Comparison of ENCODE assay signal across 16 cellular contexts in the genomic region with DNA sequence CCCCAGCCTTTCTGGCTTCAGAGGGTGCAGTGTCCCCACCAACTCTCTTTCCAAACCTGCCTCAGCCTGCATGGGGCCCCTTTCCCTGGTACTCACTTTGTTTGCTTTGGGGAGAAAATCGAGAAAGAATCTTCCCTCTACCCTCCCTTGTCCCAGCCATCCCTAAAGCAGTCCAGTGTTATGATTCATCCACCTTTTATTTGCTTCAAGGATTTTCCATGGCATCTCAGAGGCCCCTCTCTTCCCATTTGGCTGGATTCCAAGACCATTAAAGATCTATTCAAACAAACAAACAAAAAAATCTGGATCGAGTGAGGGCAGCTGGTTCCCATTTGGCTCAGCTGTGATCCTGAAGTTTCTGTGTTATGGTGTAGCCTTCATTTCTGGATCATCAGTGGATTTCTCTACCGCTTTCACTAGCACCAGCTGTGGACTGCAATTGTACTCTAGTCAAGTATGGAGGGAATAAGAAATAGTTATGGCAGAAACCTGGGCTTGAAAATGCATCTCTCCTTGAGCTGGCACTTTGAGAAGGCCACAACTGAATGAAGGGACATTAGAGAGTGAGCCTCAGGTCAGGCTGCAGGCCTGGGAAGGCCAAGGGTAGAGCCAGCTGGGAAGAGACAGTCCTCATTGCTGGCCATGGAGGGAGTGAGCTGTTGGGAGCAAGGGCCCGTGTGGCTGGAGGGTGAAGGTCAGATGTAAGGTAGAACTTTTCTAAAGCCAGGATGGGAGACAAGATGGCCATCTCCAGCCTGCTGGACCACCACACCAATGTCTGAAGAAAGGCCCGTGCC. TPM values are rescaled to one million over a fixed set of nuclear protein-coding genes. Genes with fewer than 3 reads are reported as not detected.
A peak's percentile ranks its signal among the peaks of the same experiment; 100 is the strongest.
DNase-seq lines count a peak whose midpoint lies in the region; ATAC-seq and TF ChIP-seq lines count a peak whose summit lies in the region.
"Had no signal": no experiment of that assay in that cellular context is flagged by ENCODE, and none has a peak within 500 bp of the region (broad histone marks: within the 10 kb centered on the region; RNA-seq: fewer than 3 reads in every experiment).

No MANE protein-coding gene starts in this region.

- H3K4me3 ChIP-seq in kidney epithelial cell (ENCODE audit: low read depth, low read length) (no peak overlapping the region), Karpas-422 (ENCODE audit: low read length) (no peak overlapping the region)
- no peak overlapping the region for H3K4me3 ChIP-seq in CD8-positive, alpha-beta T cell (ENCODE audit: low read depth, low read length)
- H3K4me3 ChIP-seq: lung had no signal

- H3K9me2 ChIP-seq in Karpas-422 (replicated peaks; ENCODE audit: insufficient read depth, low read length) = no peaks in the 10 kb centered on the region

- intact Hi-C loops in CD8-positive, alpha-beta T cell (cut with DNase I, micrococcal nuclease) = no loop called here

- H2AFZ ChIP-seq in Karpas-422 (ENCODE audit: low read length) = no peak overlapping the region

- no peaks in the 10 kb centered on the region for H3K9me3 Mint-ChIP-seq in activated naive CD4-positive, alpha-beta T cell treated with anti-CD3 and anti-CD28 coated beads, Interleukin-2, amount 50 U/mL, for 72 hours
- no peaks in the 10 kb centered on the region for H3K9me3 Mint-ChIP-seq in CD8-positive, alpha-beta T cell
- H3K9me3 Mint-ChIP-seq: activated T-cell treated with anti-CD3 and anti-CD28 coated beads, Interleukin-2, amount 50 U/mL, for 4 hours; T-helper 1 cell treated with Interleukin-12 subunit alpha and Interleukin-12 subunit beta and Interleukin-4 antibody, amounts not matched to agents 30 μg/mL and 1 μg/mL, for 36 hours had no signal

- no peaks in the 10 kb centered on the region for H3K9me3 ChIP-seq in CD8-positive, alpha-beta T cell (ENCODE audit: low read length)
- H3K9me3 ChIP-seq in Karpas-422 (ENCODE audit: low read length) = no peaks in the 10 kb centered on the region

- peak overlapping the region in 1 of 2 donors; percentile 72 for H3K27ac Mint-ChIP-seq in activated naive CD4-positive, alpha-beta T cell treated with anti-CD3 and anti-CD28 coated beads, Interleukin-2, amount 50 U/mL, for 72 hours
- H3K27ac Mint-ChIP-seq in CD8-positive, alpha-beta T cell = no peak overlapping the region
- H3K27ac Mint-ChIP-seq: T-helper 1 cell treated with Interleukin-12 subunit alpha and Interleukin-12 subunit beta and Interleukin-4 antibody, amounts not matched to agents 30 μg/mL and 1 μg/mL, for 36 hours had no signal

- no peak overlapping the region for H3K4me3 Mint-ChIP-seq in CD8-positive, alpha-beta T cell
- H3K4me3 Mint-ChIP-seq: activated T-cell treated with anti-CD3 and anti-CD28 coated beads, Interleukin-2, amount 50 U/mL, for 4 hours; T-helper 1 cell treated with Interleukin-12 subunit alpha and Interleukin-12 subunit beta and Interleukin-4 antibody, amounts not matched to agents 30 μg/mL and 1 μg/mL, for 36 hours had no signal

- H3K9ac ChIP-seq in Karpas-422 (ENCODE audit: low read length) = no peak overlapping the region

- no peak for TF ChIP-seq CTCF in kidney epithelial cell (IDR thresholded peaks at IDR 0.05; ENCODE audit: insufficient read depth, low read length, poor library complexity, severe bottlenecking)
- no peak for TF ChIP-seq CTCF in CD8-positive, alpha-beta T cell (IDR thresholded peaks at IDR 0.05)

- H3K4me1 Mint-ChIP-seq in CD8-positive, alpha-beta T cell (ENCODE audit: low read depth) = no peaks in the 10 kb centered on the region

- no peaks in the 10 kb centered on the region for H3K36me3 ChIP-seq in kidney epithelial cell (ENCODE audit: control insufficient read depth, insufficient read depth, low read length)
- no peaks in the 10 kb centered on the region for H3K36me3 ChIP-seq in CD8-positive, alpha-beta T cell (ENCODE audit: insufficient read depth, low read length)
- no peaks in the 10 kb centered on the region for H3K36me3 ChIP-seq in Karpas-422 (ENCODE audit: insufficient read depth, low read length)

- H4K20me1 ChIP-seq in Karpas-422 (ENCODE audit: insufficient read depth, low read depth, low read length) = no peaks in the 10 kb centered on the region

- POLR2A ChIA-PET in CD8-positive, alpha-beta T cell (lab: Charles Lee) = no interaction called here

- CTCF ChIA-PET in CD8-positive, alpha-beta T cell (lab: Charles Lee) = interaction anchor here (0.9 to 1.1 kb wide), 2 partner anchors 167 to 342 kb away, joined by 3 read pairs; no protein-coding TSS in a partner anchor

- no peak overlapping the region for H3K27ac ChIP-seq in CD8-positive, alpha-beta T cell (ENCODE audit: low read depth, low read length)
- no peak overlapping the region for H3K27ac ChIP-seq in Karpas-422 (ENCODE audit: low read length)

- H3K4me2 ChIP-seq in Karpas-422 (ENCODE audit: low read depth, low read length, poor library complexity, severe bottlenecking) = no peak overlapping the region

- peaks cover 6% of the 10 kb centered on the region for H3K27me3 Mint-ChIP-seq in CD8-positive, alpha-beta T cell (ENCODE audit: low read depth)

- no peaks in the 10 kb centered on the region for H3K79me2 ChIP-seq in Karpas-422 (ENCODE audit: low read length)

- no peaks in the 10 kb centered on the region for H3K4me1 ChIP-seq in CD8-positive, alpha-beta T cell (ENCODE audit: insufficient read depth, low read length)
- peaks cover 5% of the 10 kb centered on the region for H3K4me1 ChIP-seq in Karpas-422 (ENCODE audit: low read length)

- ATAC-seq in activated naive CD4-positive, alpha-beta T cell treated with anti-CD3 and anti-CD28 coated beads, Interleukin-2, amount 50 U/mL, for 72 hours = no peak
- no peak for ATAC-seq in CD8-positive, alpha-beta T cell
- no peak for ATAC-seq in GM18907 (IDR thresholded peaks at IDR 0.05; ENCODE audit: unreplicated experiment)
- ATAC-seq: activated T-cell treated with anti-CD3 and anti-CD28 coated beads, Interleukin-2, amount 50 U/mL, for 4 hours had no signal

- H3K36me3 Mint-ChIP-seq in activated naive CD4-positive, alpha-beta T cell treated with anti-CD3 and anti-CD28 coated beads, Interleukin-2, amount 50 U/mL, for 72 hours = no peaks in the 10 kb centered on the region
- no peaks in the 10 kb centered on the region for H3K36me3 Mint-ChIP-seq in CD8-positive, alpha-beta T cell

- peak; percentile 47 for DNase-seq in DMS153 treated with DMSO at 0.1 percent for 48 hours (lab: John Stamatoyannopoulos, UW; ENCODE audit: unreplicated experiment)
- DNase-seq in NCI-H128 (lab: John Stamatoyannopoulos, UW; ENCODE audit: unreplicated experiment) = peak; percentile 20
- peak; percentile 58 for DNase-seq in amniotic epithelial cell (ENCODE audit: low read depth)
- peak; percentile 14 for DNase-seq in kidney epithelial cell (ENCODE audit: low read depth)
- no peak for DNase-seq in activated naive CD4-positive, alpha-beta T cell treated with anti-CD3 and anti-CD28 coated beads, Interleukin-2, amount 50 U/mL, for 72 hours (ENCODE audit: low spot score in 2 of 2)
- no peak for DNase-seq in CD8-positive, alpha-beta T cell
- no peak for DNase-seq in Karpas-422
- DNase-seq: activated T-cell treated with anti-CD3 and anti-CD28 coated beads, Interleukin-2, amount 50 U/mL, for 4 hours; effector CD4-positive, alpha-beta T cell; NCI-H1436; stimulated activated CD4-positive, alpha-beta T cell treated with anti-CD3 and anti-CD28 coated beads, Interleukin-12 subunit alpha, Interleukin-12 subunit beta, amount 100 ng/mL, for 4 hours had no signal

- no peaks in the 10 kb centered on the region for H3K27me3 ChIP-seq in kidney epithelial cell (ENCODE audit: control insufficient read depth, insufficient read depth, low read length)
- H3K27me3 ChIP-seq in CD8-positive, alpha-beta T cell (ENCODE audit: insufficient read depth, low read length) = no peaks in the 10 kb centered on the region
- no peaks in the 10 kb centered on the region for H3K27me3 ChIP-seq in Karpas-422 (ENCODE audit: low read length)

RNA-seq across cellular contexts. Expression of a gene that starts 13.7 kb away (rescaled TPM):
- not detected in 2 replicates for total RNA-seq in kidney epithelial cell
- not detected for total RNA-seq in activated naive CD4-positive, alpha-beta T cell treated with anti-CD3 and anti-CD28 coated beads, Interleukin-2, amount 50 U/mL, for 72 hours
- total RNA-seq in CD8-positive, alpha-beta T cell = not detected
- total RNA-seq in Karpas-422 (2014; rRNA removed; shearing (Covaris generic); ENCODE audit: low replicate concordance) = not detected in 2 replicates
- total RNA-seq: activated T-cell treated with anti-CD3 and anti-CD28 coated beads, Interleukin-2, amount 50 U/mL, for 4 hours; G401; lung had no signal

RNA-seq across cellular contexts. Expression of a gene that starts 19.0 kb away (rescaled TPM):
- total RNA-seq in kidney epithelial cell = not detected in 2 replicates
- not detected for total RNA-seq in activated naive CD4-positive, alpha-beta T cell treated with anti-CD3 and anti-CD28 coated beads, Interleukin-2, amount 50 U/mL, for 72 hours
- total RNA-seq in CD8-positive, alpha-beta T cell = not detected
- total RNA-seq in Karpas-422 (2014; rRNA removed; shearing (Covaris generic); ENCODE audit: low replicate concordance) = not detected in 2 replicates
- total RNA-seq: activated T-cell treated with anti-CD3 and anti-CD28 coated beads, Interleukin-2, amount 50 U/mL, for 4 hours; G401 had no signal

RNA-seq across cellular contexts. Expression of a gene that starts 34.4 kb away (rescaled TPM):
- total RNA-seq in kidney epithelial cell = not detected in 2 replicates
- total RNA-seq in activated naive CD4-positive, alpha-beta T cell treated with anti-CD3 and anti-CD28 coated beads, Interleukin-2, amount 50 U/mL, for 72 hours = not detected
- total RNA-seq in CD8-positive, alpha-beta T cell = not detected
- total RNA-seq in Karpas-422 (2014; rRNA removed; shearing (Covaris generic); ENCODE audit: low replicate concordance) = not detected in 2 replicates
- total RNA-seq: activated T-cell treated with anti-CD3 and anti-CD28 coated beads, Interleukin-2, amount 50 U/mL, for 4 hours; G401; lung; temporal lobe had no signal

RNA-seq across cellular contexts. Expression of a gene that starts 46.2 kb away (rescaled TPM):
- 0.21 and 0.27 TPM in 2 replicates for total RNA-seq in kidney epithelial cell
- total RNA-seq in activated naive CD4-positive, alpha-beta T cell treated with anti-CD3 and anti-CD28 coated beads, Interleukin-2, amount 50 U/mL, for 72 hours = not detected
- not detected for total RNA-seq in CD8-positive, alpha-beta T cell
- total RNA-seq in Karpas-422 (2014; rRNA removed; shearing (Covaris generic); ENCODE audit: low replicate concordance) = not detected in 2 replicates
- total RNA-seq: activated T-cell treated with anti-CD3 and anti-CD28 coated beads, Interleukin-2, amount 50 U/mL, for 4 hours; G401; temporal lobe had no signal

Comparison
In these comparisons a context has a peak if more than half of its experiments do, and no peak if none do; other contexts are left out.
1. DNase-seq: peak in DMS153 treated with DMSO at 0.1 percent for 48 hours (single experiment), NCI-H128 (single experiment), amniotic epithelial cell (single experiment) and kidney epithelial cell (single experiment); none in activated naive CD4-positive, alpha-beta T cell treated with anti-CD3 and anti-CD28 coated beads, Interleukin-2, amount 50 U/mL, for 72 hours (0 of 2), CD8-positive, alpha-beta T cell (0 of 7) and Karpas-422 (single experiment).